Comparison of ENCODE assay signal across 16 cellular contexts in genomic region chr5:116329503-116329902, GRCh38.
DNase-seq lines count a peak whose midpoint lies in the region; ATAC-seq and TF ChIP-seq lines count a peak whose summit lies in the region.
"Had no signal": no experiment of that assay in that cellular context is flagged by ENCODE, and none has a peak within 500 bp of the region (broad histone marks: within the 10 kb centered on the region; RNA-seq: fewer than 3 reads in every experiment).

No MANE protein-coding gene starts in this region.

- 84% methylated on average over 5 of the region's 5 CpGs for WGBS in SK-N-SH (ENCODE audit: low lambda C conversion rate)

- peaks cover 55% of the 10 kb centered on the region for H3K36me3 Mint-ChIP-seq in endothelial cell (ENCODE audit: low read depth, unreplicated experiment)

- no peaks in the 10 kb centered on the region for H3K79me2 ChIP-seq in SK-N-SH (ENCODE audit: insufficient read depth)

- H3K27ac Mint-ChIP-seq in endothelial cell (ENCODE audit: unreplicated experiment): no peak overlapping the region
- H3K27ac Mint-ChIP-seq: B cell; CD4-positive, alpha-beta T cell; CD8-positive, alpha-beta T cell had no signal

- H3K4me1 Mint-ChIP-seq in endothelial cell (ENCODE audit: unreplicated experiment): no peaks in the 10 kb centered on the region
- H3K4me1 Mint-ChIP-seq: B cell had no signal

- no peaks in the 10 kb centered on the region for H3K27me3 Mint-ChIP-seq in endothelial cell (ENCODE audit: unreplicated experiment)
- H3K27me3 Mint-ChIP-seq: B cell; CD4-positive, alpha-beta T cell had no signal

- TF ChIP-seq EP300 in SK-N-SH (IDR thresholded peaks at IDR 0.05; ENCODE audit: borderline replicate concordance in 1 of 2, low read depth in 1 of 2, low read length in 1 of 2): no peak

- H3K9me3 ChIP-seq in left ventricle myocardium inferior (replicated peaks): peaks cover 55% of the 10 kb centered on the region
- peaks cover 2% of the 10 kb centered on the region; the same call in 1 of the 2 replicates for H3K9me3 ChIP-seq in MG63
- no peaks in the 10 kb centered on the region for H3K9me3 ChIP-seq in SK-N-SH

- no peak overlapping the region for H3K27ac ChIP-seq in left ventricle myocardium inferior (replicated peaks)
- no peak overlapping the region for H3K27ac ChIP-seq in SK-N-SH (ENCODE audit: low read depth in 2 of 2, low read length in 1 of 2)
- H3K27ac ChIP-seq: 22Rv1; BLaER1 treated with 17β-estradiol and CSF1 and Interleukin-3, amounts not matched to agents 10 nM and 100 nM; C4-2B had no signal

- POLR2A ChIA-PET in SK-N-SH (lab: Yijun Ruan, JAX): no interaction called here

- H3K9me3 Mint-ChIP-seq in endothelial cell (ENCODE audit: unreplicated experiment): peaks cover 7% of the 10 kb centered on the region

- no peak overlapping the region for H3K9ac ChIP-seq in SK-N-SH
- H3K9ac ChIP-seq: BLaER1 treated with 17β-estradiol and CSF1 and Interleukin-3, amounts not matched to agents 10 nM and 100 nM had no signal

- H3K4me3 ChIP-seq in left ventricle myocardium inferior: no peak overlapping the region
- H3K4me3 ChIP-seq in MG63: no peak overlapping the region
- H3K4me3 ChIP-seq in SK-N-SH (ENCODE audit: low read depth in 2 of 2, low read length in 1 of 2): no peak overlapping the region
- H3K4me3 ChIP-seq: BLaER1 treated with 17β-estradiol and CSF1 and Interleukin-3, amounts not matched to agents 10 nM and 100 nM had no signal

- H3K4me2 ChIP-seq in SK-N-SH: no peak overlapping the region
- H3K4me2 ChIP-seq: BLaER1 treated with 17β-estradiol and CSF1 and Interleukin-3, amounts not matched to agents 10 nM and 100 nM had no signal

- CTCF ChIA-PET in SK-N-SH (lab: Yijun Ruan, JAX): no interaction called here

- no peak for TF ChIP-seq RAD21 in SK-N-SH (IDR thresholded peaks at IDR 0.05; ENCODE audit: low read length)

- H2AFZ ChIP-seq in SK-N-SH (ENCODE audit: low read depth): no peak overlapping the region

- no peaks in the 10 kb centered on the region for H4K20me1 ChIP-seq in SK-N-SH (ENCODE audit: insufficient read depth)
- H4K20me1 ChIP-seq: BLaER1 treated with 17β-estradiol and CSF1 and Interleukin-3, amounts not matched to agents 10 nM and 100 nM had no signal

- no peaks in the 10 kb centered on the region for H3K9me2 ChIP-seq in SK-N-SH

- TF ChIP-seq CTCF in left ventricle myocardium inferior (IDR thresholded peaks at IDR 0.05; ENCODE audit: borderline replicate concordance): no peak
- TF ChIP-seq CTCF in endothelial cell (IDR thresholded peaks at IDR 0.05; ENCODE audit: unreplicated experiment): no peak
- no peak for TF ChIP-seq CTCF in SK-N-SH (IDR thresholded peaks at IDR 0.05)

- H3K27me3 ChIP-seq in left ventricle myocardium inferior (ENCODE audit: low read depth) (no peaks in the 10 kb centered on the region), MG63 (no peaks in the 10 kb centered on the region), SK-N-SH (ENCODE audit: insufficient read depth) (no peaks in the 10 kb centered on the region)
- H3K27me3 ChIP-seq: BLaER1 treated with 17β-estradiol and CSF1 and Interleukin-3, amounts not matched to agents 10 nM and 100 nM had no signal

- DNase-seq in Right ventricle myocardium inferior (ENCODE audit: missing footprints) (peak; percentile 27), left ventricle myocardium inferior (no peak), endothelial cell (ENCODE audit: low spot score) (no peak), MG63 (no peak), SK-N-SH (no peak)
- DNase-seq: ACHN; Caco-2; Calu3; CD4-positive, alpha-beta T cell; CD8-positive, alpha-beta T cell; DMS79 treated with DMSO at 0.1 percent for 48 hours; GF-D8 had no signal

- no peaks in the 10 kb centered on the region for H3F3A ChIP-seq in SK-N-SH (replicated peaks; ENCODE audit: insufficient read depth)

- H3K36me3 ChIP-seq in left ventricle myocardium inferior (peaks cover 47% of the 10 kb centered on the region), MG63 (no peaks in the 10 kb centered on the region), SK-N-SH (replicated peaks in 1 of 2; ENCODE audit: control insufficient read depth in 1 of 2, insufficient read depth in 2 of 2, low read length in 1 of 2) (no peaks in the 10 kb centered on the region)

- ATAC-seq in Right ventricle myocardium inferior: no peak
- ATAC-seq: CD8-positive, alpha-beta T cell had no signal

- peak overlapping the region; percentile 35 for H3K4me3 Mint-ChIP-seq in endothelial cell (ENCODE audit: unreplicated experiment)
- H3K4me3 Mint-ChIP-seq: B cell; CD4-positive, alpha-beta T cell; CD8-positive, alpha-beta T cell had no signal

- H3K4me1 ChIP-seq in left ventricle myocardium inferior: no peaks in the 10 kb centered on the region
- H3K4me1 ChIP-seq in SK-N-SH (ENCODE audit: control insufficient read depth in 1 of 2, insufficient read depth in 2 of 2, low read depth in 1 of 2, low read length in 1 of 2): no peaks in the 10 kb centered on the region
- H3K4me1 ChIP-seq: BLaER1 treated with 17β-estradiol and CSF1 and Interleukin-3, amounts not matched to agents 10 nM and 100 nM; Caco-2 had no signal

- intact Hi-C loops in Right ventricle myocardium inferior (cut with DNase I) (no loop called here), left ventricle myocardium inferior (cut with micrococcal nuclease) (no loop called here)

TF ChIP-seq in SK-N-SH, 30 proteins besides CTCF, POLR2A, EP300 and RAD21:
- TF ChIP-seq USF1 (IDR thresholded peaks at IDR 0.05; ENCODE audit: borderline replicate concordance, low read depth) (no peak), EZH2phosphoT487 (IDR thresholded peaks at IDR 0.05; ENCODE audit: borderline replicate concordance, low read depth) (no peak), ELF1 (IDR thresholded peaks at IDR 0.05) (no peak), GABPA (IDR thresholded peaks at IDR 0.05; ENCODE audit: low read depth) (no peak), FOXJ3 (CRISPR knock-in tag; IDR thresholded peaks at IDR 0.05) (no peak), TEAD4 (IDR thresholded peaks at IDR 0.05; ENCODE audit: borderline replicate concordance, insufficient read depth) (no peak)
